ENCODE assay signal across 12 cellular contexts in genomic region chr15:92670625-92671024, GRCh38.
"Had no signal": no experiment of that assay in that cellular context is flagged by ENCODE, and none has a peak within 500 bp of the region (broad histone marks: within the 10 kb centered on the region; RNA-seq: fewer than 3 reads in every experiment).

No MANE protein-coding gene starts in this region.

- H3K4me3 Mint-ChIP-seq: activated CD4-positive, alpha-beta memory T cell treated with anti-CD3 and anti-CD28 coated beads, Interleukin-2, amount 10 ng/mL, durations not matched to agents 7 days and 5 days; activated naive CD4-positive, alpha-beta T cell treated with anti-CD3 and anti-CD28 coated beads, Interleukin-2, amount 10 ng/mL, durations not matched to agents 7 days and 5 days; activated T-cell treated with anti-CD3 and anti-CD28 coated beads, Interleukin-2, amount 50 U/mL, for 24 hours; naive thymus-derived CD4-positive, alpha-beta T cell had no signal

- H3K36me3 Mint-ChIP-seq: activated naive CD4-positive, alpha-beta T cell treated with anti-CD3 and anti-CD28 coated beads, Interleukin-2, amount 10 ng/mL, durations not matched to agents 7 days and 5 days; naive thymus-derived CD4-positive, alpha-beta T cell had no signal

- H3K27ac ChIP-seq: ovary, right lobe of liver had no signal

- H3K9me3 ChIP-seq: mucosa of descending colon, ovary, right lobe of liver had no signal

- H3K4me3 ChIP-seq: mucosa of descending colon, ovary, right lobe of liver had no signal

- H3K9me3 Mint-ChIP-seq: activated CD4-positive, alpha-beta memory T cell treated with anti-CD3 and anti-CD28 coated beads, Interleukin-2, amount 10 ng/mL, durations not matched to agents 7 days and 5 days; activated naive CD4-positive, alpha-beta T cell treated with anti-CD3 and anti-CD28 coated beads, Interleukin-2, amount 10 ng/mL, durations not matched to agents 7 days and 5 days; activated T-cell treated with anti-CD3 and anti-CD28 coated beads, Interleukin-2, amount 50 U/mL, for 24 hours; naive thymus-derived CD4-positive, alpha-beta T cell had no signal

- H3K4me1 Mint-ChIP-seq: activated CD4-positive, alpha-beta memory T cell treated with anti-CD3 and anti-CD28 coated beads, Interleukin-2, amount 10 ng/mL, durations not matched to agents 7 days and 5 days; activated naive CD4-positive, alpha-beta T cell treated with anti-CD3 and anti-CD28 coated beads, Interleukin-2, amount 10 ng/mL, durations not matched to agents 7 days and 5 days; naive thymus-derived CD4-positive, alpha-beta T cell had no signal

- H3K27ac Mint-ChIP-seq: activated CD4-positive, alpha-beta memory T cell treated with anti-CD3 and anti-CD28 coated beads, Interleukin-2, amount 10 ng/mL, durations not matched to agents 7 days and 5 days; activated naive CD4-positive, alpha-beta T cell treated with anti-CD3 and anti-CD28 coated beads, Interleukin-2, amount 10 ng/mL, durations not matched to agents 7 days and 5 days; activated T-cell treated with anti-CD3 and anti-CD28 coated beads, Interleukin-2, amount 50 U/mL, for 24 hours; naive thymus-derived CD4-positive, alpha-beta T cell had no signal

- H3K36me3 ChIP-seq: ovary, right lobe of liver had no signal

- DNase-seq: activated CD4-positive, alpha-beta memory T cell treated with anti-CD3 and anti-CD28 coated beads, Interleukin-2, amount 10 ng/mL, durations not matched to agents 7 days and 5 days; activated naive CD4-positive, alpha-beta T cell treated with anti-CD3 and anti-CD28 coated beads, Interleukin-2, amount 10 ng/mL, durations not matched to agents 7 days and 5 days; activated T-cell treated with anti-CD3 and anti-CD28 coated beads, Interleukin-2, amount 50 U/mL, for 24 hours; dermis blood vessel endothelial cell; erythroblast; islet precursor cell; mucosa of descending colon; naive thymus-derived CD4-positive, alpha-beta T cell; ovary; right lobe of liver; stimulated activated CD4-positive, alpha-beta T cell treated with anti-CD3 and anti-CD28 coated beads, Interleukin-2, amount 100 ng/mL, for 24 hours; T-helper 9 cell had no signal

- ATAC-seq: mucosa of descending colon; naive thymus-derived CD4-positive, alpha-beta T cell; right lobe of liver had no signal

- H3K27me3 ChIP-seq: ovary, right lobe of liver had no signal
